ENCODE assay signal across 11 cellular contexts in genomic region chr1:186835448-186835847, GRCh38. TPM values are rescaled to one million over a fixed set of nuclear protein-coding genes. Genes with fewer than 3 reads are reported as not detected.
"Had no signal": no experiment of that assay in that cellular context is flagged by ENCODE, and none has a peak within 500 bp of the region (broad histone marks: within the 10 kb centered on the region; RNA-seq: fewer than 3 reads in every experiment).

No MANE protein-coding gene starts in this region.

- ATAC-seq: HCT116 had no signal

- H3K9ac ChIP-seq: GM23248, KMS-11 had no signal

- H2AFZ ChIP-seq: GM23248 had no signal

- H3K4me2 ChIP-seq: KMS-11 had no signal

- H3K27ac ChIP-seq: GM23248, KMS-11 had no signal

- H3K36me3 ChIP-seq: HAP-1 had no signal

- FAIRE-seq: HTR-8/SVneo had no signal

- H3K9me3 ChIP-seq: HAP-1 had no signal

- H3K4me3 ChIP-seq: GM23248, HAP-1 had no signal

- DNase-seq: GM23248, GOT3, H7, HFFc6, Karpas-422, KBM-7 had no signal

RNA-seq across cellular contexts. Expression of gene PLA2G4A, which starts 6.7 kb away (rescaled TPM):
- total RNA-seq: LHCN-M2 had no signal
